8 cellular contexts compared by ENCODE assay signal in the genomic region with DNA sequence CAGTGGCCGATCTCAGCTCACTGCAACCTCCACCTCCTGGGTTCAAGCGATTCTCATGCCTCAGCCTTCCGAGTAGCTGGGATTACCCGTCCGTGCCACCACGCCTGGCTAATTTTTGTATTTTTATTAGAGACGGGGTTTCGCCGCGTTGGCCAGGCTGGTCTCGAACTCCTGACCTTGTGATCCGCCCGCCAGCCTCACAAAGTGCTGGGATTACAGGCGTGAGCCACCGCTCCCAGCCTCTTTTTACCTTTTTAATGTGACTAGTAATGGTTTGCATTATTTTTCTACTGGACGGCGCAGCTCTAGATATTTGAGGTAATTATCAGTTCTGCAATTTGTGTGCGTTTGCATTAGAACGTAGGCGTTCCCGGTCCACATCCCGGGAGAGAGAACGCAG. TPM values are rescaled to one million over a fixed set of nuclear protein-coding genes. Genes with fewer than 3 reads are reported as not detected.
DNase-seq lines count a peak whose midpoint lies in the region; ATAC-seq and TF ChIP-seq lines count a peak whose summit lies in the region.
"Not testable (repeated sequence)": the region's sequence is repeated elsewhere in the genome, so short reads cannot be mapped to it uniquely, and the experiment has no call there.

No MANE protein-coding gene starts in this region.

- WGBS in lung, 2 donors = 32 to 48% methylated on average over 23 of the region's 23 CpGs
- WGBS in upper lobe of left lung, 2 donors = 39 to 41% methylated on average over 23 of the region's 23 CpGs

- not testable (repeated sequence) for H4K20me1 ChIP-seq in MM.1S (ENCODE audit: insufficient read depth, low read length)

- H3K4me3 ChIP-seq in Caco-2 (ENCODE audit: low read depth, low read length) (peak overlapping the region; percentile 51), MM.1S (ENCODE audit: low read length) (peak overlapping the region; percentile 78), breast epithelium (peak overlapping the region; percentile 65 to 71 (median 71)), fibroblast of villous mesenchyme (ENCODE audit: low read depth, low read length) (peak overlapping the region; percentile 93), lung (peak overlapping the region; percentile 83), upper lobe of left lung (peak overlapping the region; percentile 67 to 89 (median 76))

- TF ChIP-seq EP300 in upper lobe of left lung (IDR thresholded peaks at IDR 0.05) = not testable (repeated sequence)

- H3K9ac ChIP-seq in MM.1S (ENCODE audit: low read length) = peak overlapping the region; percentile 73; the same call in 1 of the 2 replicates

- ATAC-seq in lung (ENCODE audit: insufficient read depth, low FRiP score); upper lobe of left lung (ENCODE audit: low FRiP score in 2 of 2): not testable (repeated sequence)

- H3K27ac Mint-ChIP-seq in Caco-2 (ENCODE audit: unreplicated experiment); activated CD4-positive, alpha-beta memory T cell treated with anti-CD3 and anti-CD28 coated beads for 36 hours; progenitor cell of endocrine pancreas: not testable (repeated sequence)

- H3K4me2 ChIP-seq in MM.1S (ENCODE audit: low read depth, low read length) = peak overlapping the region; percentile 65; the same call in 1 of the 2 replicates

- H2AFZ ChIP-seq in MM.1S (ENCODE audit: low read length) = not testable (repeated sequence)

- H3K27ac ChIP-seq in MM.1S (ENCODE audit: low read length); lung (ENCODE audit: low read depth in 1 of 2, low read length in 1 of 2): not testable (repeated sequence)
- peak overlapping the region; percentile 80 to 90 for H3K27ac ChIP-seq in breast epithelium
- H3K27ac ChIP-seq in upper lobe of left lung = peak overlapping the region; percentile 29 to 90 (median 79)

- not testable (repeated sequence) for H3K4me1 Mint-ChIP-seq in Caco-2 (ENCODE audit: low read depth, unreplicated experiment); progenitor cell of endocrine pancreas (ENCODE audit: low read depth)
- peaks cover 48% of the 10 kb centered on the region for H3K4me1 Mint-ChIP-seq in activated CD4-positive, alpha-beta memory T cell treated with anti-CD3 and anti-CD28 coated beads for 36 hours (ENCODE audit: low read depth)

- H3K36me3 ChIP-seq in Caco-2 (ENCODE audit: control insufficient read depth, insufficient read depth, low read length); MM.1S (replicated peaks; ENCODE audit: insufficient read depth, low read length); breast epithelium: not testable (repeated sequence)
- H3K36me3 ChIP-seq in lung (ENCODE audit: control insufficient read depth in 2 of 2, insufficient read depth in 2 of 2, low read length in 2 of 2) = peaks cover 4 to 15% of the 10 kb centered on the region in 2 donors
- H3K36me3 ChIP-seq in upper lobe of left lung = peaks cover 16 to 45% (median 25%) of the 10 kb centered on the region in 4 donors

- not testable (repeated sequence) for H3K9me2 ChIP-seq in MM.1S (replicated peaks; ENCODE audit: insufficient read depth, low read length)

- POLR2A ChIA-PET in Caco-2 (lab: Charles Lee) = interaction anchor here (1.9 kb wide), 1 partner anchor 20 kb away, joined by 16 read pairs; the partner anchor contains the start of gene MXD1
- POLR2A ChIA-PET in activated CD4-positive, alpha-beta memory T cell treated with anti-CD3 and anti-CD28 coated beads for 36 hours (lab: Charles Lee) = interaction anchor here (0.7 to 1.2 kb wide), 2 partner anchors 20 to 194 kb away, joined by 3 to 6 read pairs; partner anchors contain the start of gene MXD1

- H3K36me3 Mint-ChIP-seq in Caco-2 (ENCODE audit: insufficient read depth, unreplicated experiment) (peaks cover 49% of the 10 kb centered on the region), progenitor cell of endocrine pancreas (ENCODE audit: insufficient read depth) (peaks cover 14% of the 10 kb centered on the region)
- peaks cover 30% of the 10 kb centered on the region for H3K36me3 Mint-ChIP-seq in activated CD4-positive, alpha-beta memory T cell treated with anti-CD3 and anti-CD28 coated beads for 36 hours

- H3K79me2 ChIP-seq in MM.1S (ENCODE audit: low read length) = peaks cover 25% of the 10 kb centered on the region

- H3F3A ChIP-seq in MM.1S (ENCODE audit: insufficient read depth, low read length) = not testable (repeated sequence)

- CTCF ChIA-PET in Caco-2 (lab: Charles Lee) = interaction anchor here (1.6 kb wide), 2 partner anchors 20 to 170 kb away, joined by 4 to 8 read pairs; partner anchors contain the start of gene MXD1
- CTCF ChIA-PET in activated CD4-positive, alpha-beta memory T cell treated with anti-CD3 and anti-CD28 coated beads for 36 hours (lab: Charles Lee) = interaction anchor here (0.5 to 3.3 kb wide), 5 partner anchors 17 to 447 kb away, joined by 3 to 26 read pairs (median 4); partner anchors contain the start of gene MXD1

- not testable (repeated sequence) for H3K27me3 ChIP-seq in Caco-2 (replicated peaks; ENCODE audit: control insufficient read depth, insufficient read depth, low read length); MM.1S (replicated peaks; ENCODE audit: insufficient read depth, low read length); breast epithelium; lung (ENCODE audit: control insufficient read depth, insufficient read depth); upper lobe of left lung

- H3K9me3 ChIP-seq in Caco-2; MM.1S (replicated peaks; ENCODE audit: insufficient read depth, low read length); breast epithelium; lung (ENCODE audit: control insufficient read depth in 2 of 2, insufficient read depth in 1 of 2, low read length in 1 of 2); upper lobe of left lung: not testable (repeated sequence)

- not testable (repeated sequence) for TF ChIP-seq CTCF in Caco-2 (IDR thresholded peaks at IDR 0.05; ENCODE audit: insufficient read depth in 1 of 2, low read depth in 1 of 2, low read length in 1 of 2, severe bottlenecking in 1 of 2, unreplicated experiment in 1 of 2); MM.1S (IDR thresholded peaks at IDR 0.05; ENCODE audit: low read length); breast epithelium (IDR thresholded peaks at IDR 0.05); fibroblast of villous mesenchyme (IDR thresholded peaks at IDR 0.05; ENCODE audit: insufficient read depth, low read depth, low read length); lung (IDR thresholded peaks at IDR 0.05; ENCODE audit: control extremely low read depth, extremely low read depth); progenitor cell of endocrine pancreas (IDR thresholded peaks at IDR 0.05; ENCODE audit: unreplicated experiment); upper lobe of left lung (IDR thresholded peaks at IDR 0.05)

- intact Hi-C loops in Caco-2 (cut with micrococcal nuclease; ENCODE audit: unreplicated experiment); breast epithelium (cut with DNase I; ENCODE audit: low total_unique reads): not testable (repeated sequence)
- intact Hi-C loops in activated CD4-positive, alpha-beta memory T cell treated with anti-CD3 and anti-CD28 coated beads for 36 hours (cut with micrococcal nuclease) = loop anchor here (1.0 to 10.0 kb wide), 4 partner anchors 20 to 270 kb away; partner anchors contain the start of gene ANXA4

- BruUV-seq in Caco-2 (replicated peaks; lab: Mats Ljungman, UMichigan) = not testable (repeated sequence)

- not testable (repeated sequence) for DNase-seq in Caco-2; MM.1S; activated CD4-positive, alpha-beta memory T cell treated with anti-CD3 and anti-CD28 coated beads for 36 hours; breast epithelium (ENCODE audit: low spot score in 2 of 2); fibroblast of villous mesenchyme (ENCODE audit: low read depth); lung (ENCODE audit: low spot score); progenitor cell of endocrine pancreas (ENCODE audit: low spot score, unreplicated experiment)
- peak in 1 of 2 donors; percentile 22 for DNase-seq in upper lobe of left lung

- not testable (repeated sequence) for H3K9me3 Mint-ChIP-seq in Caco-2 (ENCODE audit: unreplicated experiment); activated CD4-positive, alpha-beta memory T cell treated with anti-CD3 and anti-CD28 coated beads for 36 hours; progenitor cell of endocrine pancreas (ENCODE audit: low read depth)

- not testable (repeated sequence) for H3K27me3 Mint-ChIP-seq in Caco-2 (ENCODE audit: insufficient read depth, unreplicated experiment); activated CD4-positive, alpha-beta memory T cell treated with anti-CD3 and anti-CD28 coated beads for 36 hours; progenitor cell of endocrine pancreas

- H3K4me3 Mint-ChIP-seq in Caco-2 (ENCODE audit: unreplicated experiment) (peak overlapping the region; percentile 87), progenitor cell of endocrine pancreas (ENCODE audit: low read depth) (peak overlapping the region; percentile 100)
- H3K4me3 Mint-ChIP-seq in activated CD4-positive, alpha-beta memory T cell treated with anti-CD3 and anti-CD28 coated beads for 36 hours = peak overlapping the region; percentile 99

- H3K4me1 ChIP-seq in Caco-2; MM.1S (ENCODE audit: low read length); breast epithelium; lung (ENCODE audit: control insufficient read depth in 2 of 2, insufficient read depth in 2 of 2, low read length in 2 of 2): not testable (repeated sequence)
- peaks cover 12 to 23% (median 16%) of the 10 kb centered on the region in 4 donors for H3K4me1 ChIP-seq in upper lobe of left lung

- TF ChIP-seq POLR2A in breast epithelium (IDR thresholded peaks at IDR 0.05); upper lobe of left lung (IDR thresholded peaks at IDR 0.05): not testable (repeated sequence)

RNA-seq across cellular contexts. Expression of gene SNRNP27, which starts 1.0 kb away (rescaled TPM):
- total RNA-seq in Caco-2 (2022) (49.3 and 49.7 TPM in 2 replicates), breast epithelium (10 to 100 TPM; 79.2 to 82.9 (median 80.0) TPM), fibroblast of villous mesenchyme (35.8 and 44.9 TPM in 2 replicates), lung (10 to 100 TPM; 33.2 to 51.3 TPM), progenitor cell of endocrine pancreas (46.7 and 47.2 TPM in 2 replicates), upper lobe of left lung (100 to 1,000 TPM in 2 of 6 donors, 10 to 100 TPM in 4; 32.7 to 120 (median 55.0) TPM)
- 10 to 100 TPM; 67.5 to 70.4 TPM for total RNA-seq in activated CD4-positive, alpha-beta memory T cell treated with anti-CD3 and anti-CD28 coated beads for 36 hours
- 10 to 100 TPM; 32.0 to 38.9 TPM for polyA plus RNA-seq in lung

RNA-seq across cellular contexts. Expression of gene MXD1, which starts 20.2 kb away (rescaled TPM):
- total RNA-seq in Caco-2 (2022) (9.5 and 12.1 TPM in 2 replicates), breast epithelium (10 to 100 TPM in 2 of 3 donors, 1 to 10 TPM in 1; 5.8 to 17.3 (median 10.2) TPM), fibroblast of villous mesenchyme (5.2 TPM in 2 replicates), lung (10 to 100 TPM; 30.0 to 46.5 TPM), progenitor cell of endocrine pancreas (9.2 and 10.8 TPM in 2 replicates), upper lobe of left lung (10 to 100 TPM; 16.3 to 94.3 (median 33.8) TPM)
- total RNA-seq in activated CD4-positive, alpha-beta memory T cell treated with anti-CD3 and anti-CD28 coated beads for 36 hours = 10 to 100 TPM; 14.1 to 15.9 TPM
- 10 to 100 TPM in 1 of 2 donors, 1 to 10 TPM in 1; 4.0 to 63.7 TPM for polyA plus RNA-seq in lung
